Comparison of ENCODE assay signal across 1 cellular context in the genomic region with DNA sequence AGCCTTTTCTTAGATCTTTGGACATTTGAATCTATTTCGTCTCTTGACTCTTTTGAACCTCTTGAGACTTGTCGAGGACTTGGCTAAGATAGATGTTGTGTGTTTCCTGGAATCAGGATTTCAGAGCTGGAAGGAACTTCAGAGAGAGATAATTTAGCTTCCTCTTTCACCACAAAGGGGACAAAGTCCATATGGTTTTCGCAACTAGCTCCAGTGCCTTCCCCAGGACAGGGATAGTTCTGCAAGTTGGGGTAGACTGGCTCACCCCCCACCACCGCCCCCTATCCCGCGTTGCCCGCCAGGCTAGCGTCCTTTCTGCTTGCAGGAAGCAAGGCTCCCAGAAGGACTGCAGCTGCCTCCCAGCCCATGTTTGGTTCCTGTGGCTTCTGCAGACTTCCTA.
TF ChIP-seq lines count a peak whose summit lies in the region.

No MANE protein-coding gene starts in this region.

TF ChIP-seq in HepG2, 621 proteins besides CTCF, POLR2A, EP300 and RAD21 (continued from another document and continues in another):
- TF ChIP-seq MBD4 (IDR thresholded peaks at IDR 0.05; ENCODE audit: borderline replicate concordance, low read length): no peak
- no peak for TF ChIP-seq HOXA9 (CRISPR knock-in tag; IDR thresholded peaks at IDR 0.05; ENCODE audit: borderline replicate concordance)
- TF ChIP-seq TP53 (CRISPR knock-in tag; conservative IDR thresholded peaks at IDR 0.05): no peak
- TF ChIP-seq MEIS1 (CRISPR knock-in tag; IDR thresholded peaks at IDR 0.05; ENCODE audit: borderline replicate concordance): no peak
- TF ChIP-seq ZHX1 (CRISPR knock-in tag; IDR thresholded peaks at IDR 0.05; ENCODE audit: low read depth): no peak
- TF ChIP-seq ZNF616 (CRISPR knock-in tag; IDR thresholded peaks at IDR 0.05; ENCODE audit: low read depth): no peak
- no peak for TF ChIP-seq ZNF296 (CRISPR knock-in tag; conservative IDR thresholded peaks at IDR 0.05)
- TF ChIP-seq ZNF609 (CRISPR knock-in tag; IDR thresholded peaks at IDR 0.05; ENCODE audit: borderline replicate concordance): peak; percentile 56; the same call in 1 of the 2 replicates
- TF ChIP-seq SALL2 (CRISPR knock-in tag; IDR thresholded peaks at IDR 0.05): no peak
- TF ChIP-seq ZNF740 (CRISPR knock-in tag; IDR thresholded peaks at IDR 0.05): peak; percentile 61; the same call in 1 of the 2 replicates
- peak; percentile 88 for TF ChIP-seq BCL6 (CRISPR knock-in tag; IDR thresholded peaks at IDR 0.05)
- no peak for TF ChIP-seq MYPOP (CRISPR knock-in tag; IDR thresholded peaks at IDR 0.05)
- TF ChIP-seq, protein P1, sequence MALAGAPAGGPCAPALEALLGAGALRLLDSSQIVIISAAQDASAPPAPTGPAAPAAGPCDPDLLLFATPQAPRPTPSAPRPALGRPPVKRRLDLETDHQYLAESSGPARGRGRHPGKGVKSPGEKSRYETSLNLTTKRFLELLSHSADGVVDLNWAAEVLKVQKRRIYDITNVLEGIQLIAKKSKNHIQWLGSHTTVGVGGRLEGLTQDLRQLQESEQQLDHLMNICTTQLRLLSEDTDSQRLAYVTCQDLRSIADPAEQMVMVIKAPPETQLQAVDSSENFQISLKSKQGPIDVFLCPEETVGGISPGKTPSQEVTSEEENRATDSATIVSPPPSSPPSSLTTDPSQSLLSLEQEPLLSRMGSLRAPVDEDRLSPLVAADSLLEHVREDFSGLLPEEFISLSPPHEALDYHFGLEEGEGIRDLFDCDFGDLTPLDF (CRISPR knock-in tag; IDR thresholded peaks at IDR 0.05): no peak
- no peak for TF ChIP-seq MXD1 (CRISPR knock-in tag; IDR thresholded peaks at IDR 0.05)
- TF ChIP-seq ZNF326 (CRISPR knock-in tag; IDR thresholded peaks at IDR 0.05; ENCODE audit: borderline replicate concordance): no peak
- TF ChIP-seq ZFP82 (CRISPR knock-in tag; IDR thresholded peaks at IDR 0.05; ENCODE audit: borderline replicate concordance): no peak
- no peak for TF ChIP-seq TAF1 (CRISPR knock-in tag; IDR thresholded peaks at IDR 0.05)
- peak; percentile 57; the same call in 1 of the 2 replicates for TF ChIP-seq SIX1 (CRISPR knock-in tag; IDR thresholded peaks at IDR 0.05; ENCODE audit: borderline replicate concordance)
- TF ChIP-seq, protein P2, sequence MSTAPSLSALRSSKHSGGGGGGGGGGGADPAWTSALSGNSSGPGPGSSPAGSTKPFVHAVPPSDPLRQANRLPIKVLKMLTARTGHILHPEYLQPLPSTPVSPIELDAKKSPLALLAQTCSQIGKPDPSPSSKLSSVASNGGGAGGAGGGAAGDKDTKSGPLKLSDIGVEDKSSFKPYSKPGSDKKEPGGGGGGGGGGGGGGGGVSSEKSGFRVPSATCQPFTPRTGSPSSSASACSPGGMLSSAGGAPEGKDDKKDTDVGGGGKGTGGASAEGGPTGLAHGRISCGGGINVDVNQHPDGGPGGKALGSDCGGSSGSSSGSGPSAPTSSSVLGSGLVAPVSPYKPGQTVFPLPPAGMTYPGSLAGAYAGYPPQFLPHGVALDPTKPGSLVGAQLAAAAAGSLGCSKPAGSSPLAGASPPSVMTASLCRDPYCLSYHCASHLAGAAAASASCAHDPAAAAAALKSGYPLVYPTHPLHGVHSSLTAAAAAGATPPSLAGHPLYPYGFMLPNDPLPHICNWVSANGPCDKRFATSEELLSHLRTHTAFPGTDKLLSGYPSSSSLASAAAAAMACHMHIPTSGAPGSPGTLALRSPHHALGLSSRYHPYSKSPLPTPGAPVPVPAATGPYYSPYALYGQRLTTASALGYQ (CRISPR knock-in tag; IDR thresholded peaks at IDR 0.05): no peak
- TF ChIP-seq, protein P3, sequence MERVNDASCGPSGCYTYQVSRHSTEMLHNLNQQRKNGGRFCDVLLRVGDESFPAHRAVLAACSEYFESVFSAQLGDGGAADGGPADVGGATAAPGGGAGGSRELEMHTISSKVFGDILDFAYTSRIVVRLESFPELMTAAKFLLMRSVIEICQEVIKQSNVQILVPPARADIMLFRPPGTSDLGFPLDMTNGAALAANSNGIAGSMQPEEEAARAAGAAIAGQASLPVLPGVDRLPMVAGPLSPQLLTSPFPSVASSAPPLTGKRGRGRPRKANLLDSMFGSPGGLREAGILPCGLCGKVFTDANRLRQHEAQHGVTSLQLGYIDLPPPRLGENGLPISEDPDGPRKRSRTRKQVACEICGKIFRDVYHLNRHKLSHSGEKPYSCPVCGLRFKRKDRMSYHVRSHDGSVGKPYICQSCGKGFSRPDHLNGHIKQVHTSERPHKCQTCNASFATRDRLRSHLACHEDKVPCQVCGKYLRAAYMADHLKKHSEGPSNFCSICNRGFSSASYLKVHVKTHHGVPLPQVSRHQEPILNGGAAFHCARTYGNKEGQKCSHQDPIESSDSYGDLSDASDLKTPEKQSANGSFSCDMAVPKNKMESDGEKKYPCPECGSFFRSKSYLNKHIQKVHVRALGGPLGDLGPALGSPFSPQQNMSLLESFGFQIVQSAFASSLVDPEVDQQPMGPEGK (CRISPR knock-in tag; IDR thresholded peaks at IDR 0.05): peak; percentile 98
- peak; percentile 49 for TF ChIP-seq ASH2L (IDR thresholded peaks at IDR 0.05; ENCODE audit: insufficient read length, low read depth, low read length)
- TF ChIP-seq, protein P4, sequence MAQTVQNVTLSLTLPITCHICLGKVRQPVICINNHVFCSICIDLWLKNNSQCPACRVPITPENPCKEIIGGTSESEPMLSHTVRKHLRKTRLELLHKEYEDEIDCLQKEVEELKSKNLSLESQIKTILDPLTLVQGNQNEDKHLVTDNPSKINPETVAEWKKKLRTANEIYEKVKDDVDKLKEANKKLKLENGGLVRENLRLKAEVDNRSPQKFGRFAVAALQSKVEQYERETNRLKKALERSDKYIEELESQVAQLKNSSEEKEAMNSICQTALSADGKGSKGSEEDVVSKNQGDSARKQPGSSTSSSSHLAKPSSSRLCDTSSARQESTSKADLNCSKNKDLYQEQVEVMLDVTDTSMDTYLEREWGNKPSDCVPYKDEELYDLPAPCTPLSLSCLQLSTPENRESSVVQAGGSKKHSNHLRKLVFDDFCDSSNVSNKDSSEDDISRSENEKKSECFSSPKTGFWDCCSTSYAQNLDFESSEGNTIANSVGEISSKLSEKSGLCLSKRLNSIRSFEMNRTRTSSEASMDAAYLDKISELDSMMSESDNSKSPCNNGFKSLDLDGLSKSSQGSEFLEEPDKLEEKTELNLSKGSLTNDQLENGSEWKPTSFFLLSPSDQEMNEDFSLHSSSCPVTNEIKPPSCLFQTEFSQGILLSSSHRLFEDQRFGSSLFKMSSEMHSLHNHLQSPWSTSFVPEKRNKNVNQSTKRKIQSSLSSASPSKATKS (CRISPR knock-in tag; IDR thresholded peaks at IDR 0.05): 0 out of 2 replicates have a peak, but pooled peaks have one; percentile 28
- TF ChIP-seq ZBTB49 (CRISPR knock-in tag; IDR thresholded peaks at IDR 0.05; ENCODE audit: borderline replicate concordance): no peak
- no peak for TF ChIP-seq HBP1 (CRISPR knock-in tag; IDR thresholded peaks at IDR 0.05; ENCODE audit: low read depth)
- no peak for TF ChIP-seq ATM (IDR thresholded peaks at IDR 0.05; ENCODE audit: borderline replicate concordance)
- no peak for TF ChIP-seq ZNF17 (CRISPR knock-in tag; IDR thresholded peaks at IDR 0.05)
- no peak for TF ChIP-seq ARNT2 (CRISPR knock-in tag; IDR thresholded peaks at IDR 0.05; ENCODE audit: low read depth)
- peak; percentile 78 for TF ChIP-seq FOSL2 (CRISPR knock-in tag; IDR thresholded peaks at IDR 0.05)
- no peak for TF ChIP-seq ZNF83 (CRISPR knock-in tag; IDR thresholded peaks at IDR 0.05; ENCODE audit: borderline replicate concordance)
- no peak for TF ChIP-seq TOE1 (CRISPR knock-in tag; IDR thresholded peaks at IDR 0.05)
- no peak for TF ChIP-seq ZFP36 (IDR thresholded peaks at IDR 0.05; ENCODE audit: borderline replicate concordance, low read depth, low read length, partially characterized antibody)
- TF ChIP-seq ZNF556 (CRISPR knock-in tag; IDR thresholded peaks at IDR 0.05; ENCODE audit: borderline replicate concordance): no peak
